ENCODE assay signal across 1 cellular context in the genomic region with DNA sequence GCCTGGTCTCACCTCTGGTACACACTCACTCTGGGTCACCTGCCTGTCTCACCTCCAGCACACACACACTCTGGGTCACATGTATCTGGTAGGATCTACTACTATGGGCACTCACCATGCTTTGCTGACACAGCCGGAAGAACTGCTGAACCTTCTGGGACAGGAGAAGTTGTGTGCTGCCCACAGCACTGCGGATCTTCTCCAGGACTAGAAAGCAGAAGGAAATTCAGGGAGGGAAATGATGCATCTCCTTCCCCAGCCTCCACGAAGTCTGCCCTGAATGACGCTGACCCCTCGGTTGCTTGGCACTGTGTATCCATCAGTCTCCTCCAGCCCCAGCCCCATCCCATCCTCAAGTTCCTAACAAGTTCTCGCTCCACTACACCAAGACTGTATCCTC.
TF ChIP-seq lines count a peak whose summit lies in the region.

No MANE protein-coding gene starts in this region.

TF ChIP-seq in H1, 55 proteins besides CTCF, POLR2A, EP300 and RAD21:
- TF ChIP-seq SRF (IDR thresholded peaks at IDR 0.05; ENCODE audit: low read depth, low read length) (no peak), KDM4A (IDR thresholded peaks at IDR 0.05; ENCODE audit: low read depth, low read length, severe bottlenecking) (no peak), KDM5A (IDR thresholded peaks at IDR 0.05; ENCODE audit: low read length) (no peak)
